10 cellular contexts compared by ENCODE assay signal in genomic region chr9:3787628-3788027, GRCh38.
"Had no signal": no experiment of that assay in that cellular context is flagged by ENCODE, and none has a peak within 500 bp of the region (broad histone marks: within the 10 kb centered on the region; RNA-seq: fewer than 3 reads in every experiment).

No MANE protein-coding gene starts in this region.

- H3K9ac ChIP-seq: GM23248 had no signal

- ATAC-seq: GM23338, HCT116 had no signal

- H3K4me3 Mint-ChIP-seq: GM23338, H9, HFFc6 had no signal

- H3K27ac Mint-ChIP-seq: GM23338, H9, HFFc6 had no signal

- H3K4me1 Mint-ChIP-seq: GM23338, H9 had no signal

- H3K4me2 ChIP-seq: GM23338 had no signal

- DNase-seq: GM23248, GOT3, H7, H9, HCEC 1CT, HFFc6 had no signal

- H3K4me1 ChIP-seq: HAP-1 had no signal

- H3K36me3 ChIP-seq: HAP-1 had no signal

- H3K27ac ChIP-seq: GM23248 had no signal

- FAIRE-seq: H54 had no signal

- H2AFZ ChIP-seq: GM23248, GM23338 had no signal

- H3K4me3 ChIP-seq: GM23248, GM23338, HAP-1 had no signal
